1 cellular context compared by ENCODE assay signal in genomic region chrX:31371956-31372355, GRCh38.
TF ChIP-seq lines count a peak whose summit lies in the region.

No MANE protein-coding gene starts in this region.

TF ChIP-seq in K562, 482 proteins besides CTCF, POLR2A, EP300 and RAD21 (continued from another document):
- TF ChIP-seq STAT6 (CRISPR knock-in tag; IDR thresholded peaks at IDR 0.05) (no peak), NR3C1 (CRISPR knock-in tag; IDR thresholded peaks at IDR 0.05) (no peak), MITF (IDR thresholded peaks at IDR 0.05) (no peak), NR2C2 (CRISPR knock-in tag; IDR thresholded peaks at IDR 0.05) (no peak), NR2C2 (tag; IDR thresholded peaks at IDR 0.05) (no peak), NFIC (IDR thresholded peaks at IDR 0.05) (peak; percentile 10; the same call in 1 of the 2 replicates), ZNF75A (CRISPR knock-in tag; IDR thresholded peaks at IDR 0.05) (no peak), FOXJ3 (CRISPR knock-in tag; IDR thresholded peaks at IDR 0.05) (no peak), HMBOX1 (IDR thresholded peaks at IDR 0.05) (no peak), DIDO1 (tag; IDR thresholded peaks at IDR 0.05; ENCODE audit: low read depth) (no peak), CBFA2T2 (conservative IDR thresholded peaks at IDR 0.05) (peak; percentile 76), ZBTB1 (CRISPR knock-in tag; IDR thresholded peaks at IDR 0.05; ENCODE audit: borderline replicate concordance, low read depth) (no peak), STAT5A (IDR thresholded peaks at IDR 0.05; ENCODE audit: borderline replicate concordance, low read length) (peak; percentile 60), TAF7 (tag; IDR thresholded peaks at IDR 0.05) (no peak), TCF3 (CRISPR knock-in tag; IDR thresholded peaks at IDR 0.05) (peak; percentile 26; the same call in 1 of the 2 replicates), ZNF785 (CRISPR knock-in tag; IDR thresholded peaks at IDR 0.05) (no peak), TAL1 (IDR thresholded peaks at IDR 0.05) (peak; percentile 70), SMARCB1 (IDR thresholded peaks at IDR 0.05; ENCODE audit: insufficient read length, low read depth) (no peak), SNIP1 (IDR thresholded peaks at IDR 0.05; ENCODE audit: low read depth) (no peak), SMAD3 (CRISPR knock-in tag; conservative IDR thresholded peaks at IDR 0.05) (no peak), RNF2 (IDR thresholded peaks at IDR 0.05) (no peak), ZBTB40 (IDR thresholded peaks at IDR 0.05) (no peak), ZBTB40 (CRISPR knock-in tag; IDR thresholded peaks at IDR 0.05) (no peak), ZKSCAN1 (IDR thresholded peaks at IDR 0.05; ENCODE audit: low read depth, low read length) (no peak), TEAD4 (IDR thresholded peaks at IDR 0.05; ENCODE audit: low read length) (peak; percentile 81), TEAD4 (CRISPR knock-in tag; IDR thresholded peaks at IDR 0.05; ENCODE audit: borderline replicate concordance) (no peak), MXD1 (CRISPR knock-in tag; IDR thresholded peaks at IDR 0.05; ENCODE audit: borderline replicate concordance, poor library complexity, severe bottlenecking) (no peak), FOXA1 (IDR thresholded peaks at IDR 0.05; ENCODE audit: borderline replicate concordance) (no peak), RAD51 (IDR thresholded peaks at IDR 0.05; ENCODE audit: borderline replicate concordance, low read depth) (no peak), TAF9B (IDR thresholded peaks at IDR 0.05; ENCODE audit: partially characterized antibody) (no peak), MYC (IDR thresholded peaks at IDR 0.05; ENCODE audit: low read depth, low read length) (no peak), MYC (CRISPR knock-in tag; IDR thresholded peaks at IDR 0.05; ENCODE audit: borderline replicate concordance, low read depth) (no peak), ZNF436 (CRISPR knock-in tag; IDR thresholded peaks at IDR 0.05) (no peak), BCLAF1 (IDR thresholded peaks at IDR 0.05; ENCODE audit: borderline replicate concordance in 1 of 2, control insufficient read depth in 1 of 2, low read depth in 2 of 2, low read length in 1 of 2) (no peak), ETS2 (tag; IDR thresholded peaks at IDR 0.05; ENCODE audit: borderline replicate concordance, poor library complexity, severe bottlenecking) (no peak), GATA2 (CRISPR knock-in tag; IDR thresholded peaks at IDR 0.05) (no peak), ZNF143 (CRISPR knock-in tag; IDR thresholded peaks at IDR 0.05) (no peak), CBFA2T3 (IDR thresholded peaks at IDR 0.05) (peak; percentile 88), ARID1B (IDR thresholded peaks at IDR 0.05) (peak; percentile 56), SNRNP70 (optimal IDR thresholded peaks at IDR 0.05; ENCODE audit: low read depth, low read length) (no peak), SIRT6 (IDR thresholded peaks at IDR 0.05; ENCODE audit: low read depth, low read length) (no peak), ZNF586 (CRISPR knock-in tag; conservative IDR thresholded peaks at IDR 0.05) (no peak), NBN (IDR thresholded peaks at IDR 0.05; ENCODE audit: low read depth) (no peak)
